2 cellular contexts compared by ENCODE assay signal in the genomic region with DNA sequence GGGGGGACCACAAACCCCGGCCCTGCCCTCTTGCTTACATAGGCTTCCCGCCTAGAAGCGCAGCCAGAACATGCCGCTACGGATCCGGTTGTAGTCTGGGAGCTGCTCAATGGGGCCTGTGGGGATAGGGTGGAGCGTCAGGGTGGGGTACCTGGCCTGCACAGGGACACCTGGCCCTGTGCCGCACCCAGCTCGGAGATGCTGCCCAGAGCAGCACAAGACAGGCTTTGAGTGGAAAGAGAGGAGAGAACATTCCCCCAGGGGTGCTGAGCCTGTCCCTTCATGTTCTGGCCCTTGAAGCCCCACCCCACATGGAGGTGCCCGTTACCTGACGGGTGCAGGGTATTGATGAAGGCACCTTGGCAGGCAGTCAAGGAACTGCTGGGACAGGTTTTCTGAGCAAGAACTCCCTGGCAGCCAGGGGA.
TF ChIP-seq lines count a peak whose summit lies in the region.

No MANE protein-coding gene starts in this region.

TF ChIP-seq in SK-N-SH, 30 proteins besides CTCF, POLR2A, EP300 and RAD21 (continued from another document):
- TF ChIP-seq, protein P1, sequence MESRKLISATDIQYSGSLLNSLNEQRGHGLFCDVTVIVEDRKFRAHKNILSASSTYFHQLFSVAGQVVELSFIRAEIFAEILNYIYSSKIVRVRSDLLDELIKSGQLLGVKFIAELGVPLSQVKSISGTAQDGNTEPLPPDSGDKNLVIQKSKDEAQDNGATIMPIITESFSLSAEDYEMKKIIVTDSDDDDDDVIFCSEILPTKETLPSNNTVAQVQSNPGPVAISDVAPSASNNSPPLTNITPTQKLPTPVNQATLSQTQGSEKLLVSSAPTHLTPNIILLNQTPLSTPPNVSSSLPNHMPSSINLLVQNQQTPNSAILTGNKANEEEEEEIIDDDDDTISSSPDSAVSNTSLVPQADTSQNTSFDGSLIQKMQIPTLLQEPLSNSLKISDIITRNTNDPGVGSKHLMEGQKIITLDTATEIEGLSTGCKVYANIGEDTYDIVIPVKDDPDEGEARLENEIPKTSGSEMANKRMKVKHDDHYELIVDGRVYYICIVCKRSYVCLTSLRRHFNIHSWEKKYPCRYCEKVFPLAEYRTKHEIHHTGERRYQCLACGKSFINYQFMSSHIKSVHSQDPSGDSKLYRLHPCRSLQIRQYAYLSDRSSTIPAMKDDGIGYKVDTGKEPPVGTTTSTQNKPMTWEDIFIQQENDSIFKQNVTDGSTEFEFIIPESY (IDR thresholded peaks at IDR 0.05; ENCODE audit: borderline replicate concordance, low read depth) = no peak
- TF ChIP-seq, protein P2, sequence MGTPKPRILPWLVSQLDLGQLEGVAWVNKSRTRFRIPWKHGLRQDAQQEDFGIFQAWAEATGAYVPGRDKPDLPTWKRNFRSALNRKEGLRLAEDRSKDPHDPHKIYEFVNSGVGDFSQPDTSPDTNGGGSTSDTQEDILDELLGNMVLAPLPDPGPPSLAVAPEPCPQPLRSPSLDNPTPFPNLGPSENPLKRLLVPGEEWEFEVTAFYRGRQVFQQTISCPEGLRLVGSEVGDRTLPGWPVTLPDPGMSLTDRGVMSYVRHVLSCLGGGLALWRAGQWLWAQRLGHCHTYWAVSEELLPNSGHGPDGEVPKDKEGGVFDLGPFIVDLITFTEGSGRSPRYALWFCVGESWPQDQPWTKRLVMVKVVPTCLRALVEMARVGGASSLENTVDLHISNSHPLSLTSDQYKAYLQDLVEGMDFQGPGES (IDR thresholded peaks at IDR 0.05; ENCODE audit: low read depth, low read length) = no peak
- TF ChIP-seq, protein P3, sequence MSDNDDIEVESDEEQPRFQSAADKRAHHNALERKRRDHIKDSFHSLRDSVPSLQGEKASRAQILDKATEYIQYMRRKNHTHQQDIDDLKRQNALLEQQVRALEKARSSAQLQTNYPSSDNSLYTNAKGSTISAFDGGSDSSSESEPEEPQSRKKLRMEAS (IDR thresholded peaks at IDR 0.05; ENCODE audit: low read depth) = no peak
- TF ChIP-seq, protein P4, sequence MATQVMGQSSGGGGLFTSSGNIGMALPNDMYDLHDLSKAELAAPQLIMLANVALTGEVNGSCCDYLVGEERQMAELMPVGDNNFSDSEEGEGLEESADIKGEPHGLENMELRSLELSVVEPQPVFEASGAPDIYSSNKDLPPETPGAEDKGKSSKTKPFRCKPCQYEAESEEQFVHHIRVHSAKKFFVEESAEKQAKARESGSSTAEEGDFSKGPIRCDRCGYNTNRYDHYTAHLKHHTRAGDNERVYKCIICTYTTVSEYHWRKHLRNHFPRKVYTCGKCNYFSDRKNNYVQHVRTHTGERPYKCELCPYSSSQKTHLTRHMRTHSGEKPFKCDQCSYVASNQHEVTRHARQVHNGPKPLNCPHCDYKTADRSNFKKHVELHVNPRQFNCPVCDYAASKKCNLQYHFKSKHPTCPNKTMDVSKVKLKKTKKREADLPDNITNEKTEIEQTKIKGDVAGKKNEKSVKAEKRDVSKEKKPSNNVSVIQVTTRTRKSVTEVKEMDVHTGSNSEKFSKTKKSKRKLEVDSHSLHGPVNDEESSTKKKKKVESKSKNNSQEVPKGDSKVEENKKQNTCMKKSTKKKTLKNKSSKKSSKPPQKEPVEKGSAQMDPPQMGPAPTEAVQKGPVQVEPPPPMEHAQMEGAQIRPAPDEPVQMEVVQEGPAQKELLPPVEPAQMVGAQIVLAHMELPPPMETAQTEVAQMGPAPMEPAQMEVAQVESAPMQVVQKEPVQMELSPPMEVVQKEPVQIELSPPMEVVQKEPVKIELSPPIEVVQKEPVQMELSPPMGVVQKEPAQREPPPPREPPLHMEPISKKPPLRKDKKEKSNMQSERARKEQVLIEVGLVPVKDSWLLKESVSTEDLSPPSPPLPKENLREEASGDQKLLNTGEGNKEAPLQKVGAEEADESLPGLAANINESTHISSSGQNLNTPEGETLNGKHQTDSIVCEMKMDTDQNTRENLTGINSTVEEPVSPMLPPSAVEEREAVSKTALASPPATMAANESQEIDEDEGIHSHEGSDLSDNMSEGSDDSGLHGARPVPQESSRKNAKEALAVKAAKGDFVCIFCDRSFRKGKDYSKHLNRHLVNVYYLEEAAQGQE (IDR thresholded peaks at IDR 0.05; ENCODE audit: low read depth, low read length) = no peak
- TF ChIP-seq FOSL2 (IDR thresholded peaks at IDR 0.05; ENCODE audit: borderline replicate concordance, low read depth) = no peak
- TF ChIP-seq, protein P5, sequence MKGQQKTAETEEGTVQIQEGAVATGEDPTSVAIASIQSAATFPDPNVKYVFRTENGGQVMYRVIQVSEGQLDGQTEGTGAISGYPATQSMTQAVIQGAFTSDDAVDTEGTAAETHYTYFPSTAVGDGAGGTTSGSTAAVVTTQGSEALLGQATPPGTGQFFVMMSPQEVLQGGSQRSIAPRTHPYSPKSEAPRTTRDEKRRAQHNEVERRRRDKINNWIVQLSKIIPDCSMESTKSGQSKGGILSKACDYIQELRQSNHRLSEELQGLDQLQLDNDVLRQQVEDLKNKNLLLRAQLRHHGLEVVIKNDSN (IDR thresholded peaks at IDR 0.05; ENCODE audit: borderline replicate concordance, low read depth) = no peak
- TF ChIP-seq NRF1 (IDR thresholded peaks at IDR 0.05; ENCODE audit: low read depth, low read length) = no peak
- TF ChIP-seq TAF1 (IDR thresholded peaks at IDR 0.05; ENCODE audit: borderline replicate concordance, low read depth, low read length) = no peak
- TF ChIP-seq, protein P6, sequence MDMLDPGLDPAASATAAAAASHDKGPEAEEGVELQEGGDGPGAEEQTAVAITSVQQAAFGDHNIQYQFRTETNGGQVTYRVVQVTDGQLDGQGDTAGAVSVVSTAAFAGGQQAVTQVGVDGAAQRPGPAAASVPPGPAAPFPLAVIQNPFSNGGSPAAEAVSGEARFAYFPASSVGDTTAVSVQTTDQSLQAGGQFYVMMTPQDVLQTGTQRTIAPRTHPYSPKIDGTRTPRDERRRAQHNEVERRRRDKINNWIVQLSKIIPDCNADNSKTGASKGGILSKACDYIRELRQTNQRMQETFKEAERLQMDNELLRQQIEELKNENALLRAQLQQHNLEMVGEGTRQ (IDR thresholded peaks at IDR 0.05; ENCODE audit: borderline replicate concordance, low read depth, low read length) = no peak
- no peak for TF ChIP-seq RFX5 (IDR thresholded peaks at IDR 0.05; ENCODE audit: low read length)
- no peak for TF ChIP-seq TEAD4 (IDR thresholded peaks at IDR 0.05; ENCODE audit: borderline replicate concordance, insufficient read depth)

TF ChIP-seq in SK-N-SH treated with all-trans-retinoic acid at 6 μM for 48 hours, 23 proteins besides CTCF, POLR2A, EP300 and RAD21 (continued from another document):
- no peak for TF ChIP-seq BACH2 (CRISPR knock-in tag; IDR thresholded peaks at IDR 0.05; ENCODE audit: borderline replicate concordance)
- TF ChIP-seq, protein P7, sequence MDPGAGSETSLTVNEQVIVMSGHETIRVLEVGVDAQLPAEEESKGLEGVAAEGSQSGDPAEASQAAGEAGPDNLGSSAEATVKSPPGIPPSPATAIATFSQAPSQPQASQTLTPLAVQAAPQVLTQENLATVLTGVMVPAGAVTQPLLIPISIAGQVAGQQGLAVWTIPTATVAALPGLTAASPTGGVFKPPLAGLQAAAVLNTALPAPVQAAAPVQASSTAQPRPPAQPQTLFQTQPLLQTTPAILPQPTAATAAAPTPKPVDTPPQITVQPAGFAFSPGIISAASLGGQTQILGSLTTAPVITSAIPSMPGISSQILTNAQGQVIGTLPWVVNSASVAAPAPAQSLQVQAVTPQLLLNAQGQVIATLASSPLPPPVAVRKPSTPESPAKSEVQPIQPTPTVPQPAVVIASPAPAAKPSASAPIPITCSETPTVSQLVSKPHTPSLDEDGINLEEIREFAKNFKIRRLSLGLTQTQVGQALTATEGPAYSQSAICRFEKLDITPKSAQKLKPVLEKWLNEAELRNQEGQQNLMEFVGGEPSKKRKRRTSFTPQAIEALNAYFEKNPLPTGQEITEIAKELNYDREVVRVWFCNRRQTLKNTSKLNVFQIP (CRISPR knock-in tag; IDR thresholded peaks at IDR 0.05; ENCODE audit: borderline replicate concordance, low read depth) = no peak
- TF ChIP-seq ZNF8 (CRISPR knock-in tag; IDR thresholded peaks at IDR 0.05) = no peak
- no peak for TF ChIP-seq ESRRG (CRISPR knock-in tag; IDR thresholded peaks at IDR 0.05)
- no peak for TF ChIP-seq ZNF565 (CRISPR knock-in tag; conservative IDR thresholded peaks at IDR 0.05; ENCODE audit: low read depth)
- no peak for TF ChIP-seq TOX (CRISPR knock-in tag; IDR thresholded peaks at IDR 0.05; ENCODE audit: borderline replicate concordance)
- TF ChIP-seq, protein P8, sequence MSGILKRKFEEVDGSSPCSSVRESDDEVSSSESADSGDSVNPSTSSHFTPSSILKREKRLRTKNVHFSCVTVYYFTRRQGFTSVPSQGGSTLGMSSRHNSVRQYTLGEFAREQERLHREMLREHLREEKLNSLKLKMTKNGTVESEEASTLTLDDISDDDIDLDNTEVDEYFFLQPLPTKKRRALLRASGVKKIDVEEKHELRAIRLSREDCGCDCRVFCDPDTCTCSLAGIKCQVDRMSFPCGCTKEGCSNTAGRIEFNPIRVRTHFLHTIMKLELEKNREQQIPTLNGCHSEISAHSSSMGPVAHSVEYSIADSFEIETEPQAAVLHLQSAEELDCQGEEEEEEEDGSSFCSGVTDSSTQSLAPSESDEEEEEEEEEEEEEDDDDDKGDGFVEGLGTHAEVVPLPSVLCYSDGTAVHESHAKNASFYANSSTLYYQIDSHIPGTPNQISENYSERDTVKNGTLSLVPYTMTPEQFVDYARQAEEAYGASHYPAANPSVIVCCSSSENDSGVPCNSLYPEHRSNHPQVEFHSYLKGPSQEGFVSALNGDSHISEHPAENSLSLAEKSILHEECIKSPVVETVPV (CRISPR knock-in tag; IDR thresholded peaks at IDR 0.05) = no peak
- TF ChIP-seq SNAI2 (CRISPR knock-in tag; IDR thresholded peaks at IDR 0.05) = no peak
- TF ChIP-seq, protein P9, sequence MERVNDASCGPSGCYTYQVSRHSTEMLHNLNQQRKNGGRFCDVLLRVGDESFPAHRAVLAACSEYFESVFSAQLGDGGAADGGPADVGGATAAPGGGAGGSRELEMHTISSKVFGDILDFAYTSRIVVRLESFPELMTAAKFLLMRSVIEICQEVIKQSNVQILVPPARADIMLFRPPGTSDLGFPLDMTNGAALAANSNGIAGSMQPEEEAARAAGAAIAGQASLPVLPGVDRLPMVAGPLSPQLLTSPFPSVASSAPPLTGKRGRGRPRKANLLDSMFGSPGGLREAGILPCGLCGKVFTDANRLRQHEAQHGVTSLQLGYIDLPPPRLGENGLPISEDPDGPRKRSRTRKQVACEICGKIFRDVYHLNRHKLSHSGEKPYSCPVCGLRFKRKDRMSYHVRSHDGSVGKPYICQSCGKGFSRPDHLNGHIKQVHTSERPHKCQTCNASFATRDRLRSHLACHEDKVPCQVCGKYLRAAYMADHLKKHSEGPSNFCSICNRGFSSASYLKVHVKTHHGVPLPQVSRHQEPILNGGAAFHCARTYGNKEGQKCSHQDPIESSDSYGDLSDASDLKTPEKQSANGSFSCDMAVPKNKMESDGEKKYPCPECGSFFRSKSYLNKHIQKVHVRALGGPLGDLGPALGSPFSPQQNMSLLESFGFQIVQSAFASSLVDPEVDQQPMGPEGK (CRISPR knock-in tag; IDR thresholded peaks at IDR 0.05; ENCODE audit: borderline replicate concordance) = no peak
- no peak for TF ChIP-seq ZNF70 (CRISPR knock-in tag; IDR thresholded peaks at IDR 0.05)
- no peak for TF ChIP-seq OSR1 (CRISPR knock-in tag; IDR thresholded peaks at IDR 0.05)
- TF ChIP-seq PPARA (CRISPR knock-in tag; IDR thresholded peaks at IDR 0.05; ENCODE audit: borderline replicate concordance) = no peak
